8 cellular contexts compared by ENCODE assay signal in the genomic region with DNA sequence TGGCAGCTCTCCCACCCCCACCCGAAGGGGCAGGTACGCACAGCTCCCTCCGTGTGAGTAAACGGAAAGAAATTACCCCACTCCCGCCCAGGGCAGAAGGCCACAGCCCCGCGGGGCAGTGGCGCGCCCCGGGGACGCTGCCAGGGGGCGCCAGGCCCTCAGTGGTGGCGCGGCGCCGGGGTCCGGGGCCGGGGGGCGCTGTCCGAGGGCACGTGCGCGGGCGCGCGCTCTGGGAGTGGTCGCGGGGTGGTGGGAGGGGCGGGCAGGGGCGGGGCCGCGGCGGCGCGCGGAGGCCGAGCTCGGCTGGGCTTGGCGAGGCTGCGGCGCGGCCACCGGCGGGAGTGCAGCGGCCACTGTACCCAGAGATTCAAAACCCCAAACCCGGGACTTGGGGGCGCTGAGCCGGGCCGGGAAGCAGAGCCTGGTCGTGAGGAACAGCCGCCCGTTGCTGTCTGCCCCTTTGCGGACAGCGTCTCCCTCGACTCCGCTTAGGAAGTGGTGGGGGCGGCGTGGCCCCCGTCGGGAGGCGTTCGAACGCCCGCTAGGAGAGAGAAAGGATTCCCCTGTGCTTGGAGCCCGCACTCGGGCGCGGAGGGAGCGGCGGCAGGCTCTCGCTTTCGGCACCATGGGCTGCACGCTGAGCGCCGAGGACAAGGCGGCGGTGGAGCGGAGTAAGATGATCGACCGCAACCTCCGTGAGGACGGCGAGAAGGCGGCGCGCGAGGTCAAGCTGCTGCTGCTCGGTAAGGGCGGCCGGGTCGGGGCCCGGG. TPM values are rescaled to one million over a fixed set of nuclear protein-coding genes. Genes with fewer than 3 reads are reported as not detected.
DNase-seq lines count a peak whose midpoint lies in the region; ATAC-seq and TF ChIP-seq lines count a peak whose summit lies in the region.

GNAI1 (plus strand) TSS at position 296 of the 770 bp plus-strand sequence; CDS start at position 626, 330 bp downstream.

- peak within 1 kb of the TSS; percentile 79; the same call in 1 of the 2 replicates for H3K27ac Mint-ChIP-seq in GM23338
- H3K27ac Mint-ChIP-seq in stimulated activated naive CD8-positive, alpha-beta T cell treated with anti-CD3 and anti-CD28 coated beads, Interleukin-15, amount 100 ng/mL, for 72 hours = peak within 1 kb of the TSS; percentile 51 to 87

- WGBS in mesendoderm (ENCODE audit: extremely low coverage, insufficient coverage, low lambda C conversion rate) = no CpG with 5 or more reads among the region's 92 CpGs

- H3K4me1 Mint-ChIP-seq in GM23338 = peaks cover 33% of the 10 kb centered on the region
- H3K4me1 Mint-ChIP-seq in stimulated activated naive CD8-positive, alpha-beta T cell treated with anti-CD3 and anti-CD28 coated beads, Interleukin-15, amount 100 ng/mL, for 72 hours = peaks cover 39% of the 10 kb centered on the region

- peak within 1 kb of the TSS; percentile 78 for H2BK5ac ChIP-seq in mesendoderm (ENCODE audit: low read length)

- H3K9ac ChIP-seq in mesendoderm (ENCODE audit: low read length) = peak within 1 kb of the TSS; percentile 94

- H3K27me3 Mint-ChIP-seq in GM23338 (ENCODE audit: insufficient read depth, low read depth, poor library complexity) = peaks cover 17% of the 10 kb centered on the region
- peaks cover 22% of the 10 kb centered on the region for H3K27me3 Mint-ChIP-seq in stimulated activated naive CD8-positive, alpha-beta T cell treated with anti-CD3 and anti-CD28 coated beads, Interleukin-15, amount 100 ng/mL, for 72 hours

- no peaks in the 10 kb centered on the region for H3F3A ChIP-seq in GM23338 (replicated peaks; ENCODE audit: low read depth)

- H3K36me3 ChIP-seq in GM23338 (ENCODE audit: insufficient read depth) (no peaks in the 10 kb centered on the region), mesendoderm (ENCODE audit: control insufficient read depth, insufficient read depth, low read length) (no peaks in the 10 kb centered on the region)

- DNase-seq in COLO829 (ENCODE audit: low spot score) (peak; percentile 40), GM23338 (ENCODE audit: low spot score) (peak; percentile 84), NCI-H2081 treated with DMSO at 0.1 percent for 48 hours (lab: John Stamatoyannopoulos, UW) (peak; percentile 31), epithelial cell of prostate (ENCODE audit: low read depth, low spot score) (peak; percentile 70), mesendoderm (peak; percentile 85)
- DNase-seq in activated CD4-positive, alpha-beta T cell treated with anti-CD3 and anti-CD28 coated beads, Interleukin-2, amount 50 U/mL, for 48 hours = peak; percentile 1 to 14
- peak; percentile 50 to 57 for DNase-seq in stimulated activated naive CD8-positive, alpha-beta T cell treated with anti-CD3 and anti-CD28 coated beads, Interleukin-15, amount 100 ng/mL, for 72 hours

- no peak within 1 kb of the TSS for H2AK5ac ChIP-seq in mesendoderm (ENCODE audit: low read length)

- no peaks in the 10 kb centered on the region for H3K9me2 ChIP-seq in GM23338 (ENCODE audit: insufficient read depth)

- peak within 1 kb of the TSS; percentile 96 for H3K56ac ChIP-seq in mesendoderm (ENCODE audit: low read length)

- H3K79me1 ChIP-seq in mesendoderm (ENCODE audit: low read length) = peaks cover 5% of the 10 kb centered on the region

- peak within 1 kb of the TSS; percentile 27 for H4K5ac ChIP-seq in mesendoderm (ENCODE audit: low read length)

- H2AFZ ChIP-seq in GM23338 = peak within 1 kb of the TSS; percentile 90

- peaks cover 26% of the 10 kb centered on the region for H3K27me3 ChIP-seq in GM23338 (ENCODE audit: insufficient read depth)
- no peaks in the 10 kb centered on the region for H3K27me3 ChIP-seq in mesendoderm (ENCODE audit: insufficient read depth, low read length, poor library complexity)

- ATAC-seq in GM23338 = peak; percentile 78
- peak; percentile 61 for ATAC-seq in stimulated activated naive CD8-positive, alpha-beta T cell treated with anti-CD3 and anti-CD28 coated beads, Interleukin-15, amount 100 ng/mL, for 72 hours
- ATAC-seq in HG02852 (IDR thresholded peaks at IDR 0.05; ENCODE audit: unreplicated experiment) = no peak

- no peaks in the 10 kb centered on the region; the same call in 2 of the 3 replicates for H3K36me3 Mint-ChIP-seq in GM23338 (ENCODE audit: low read depth)

- H3K9me3 Mint-ChIP-seq in GM23338 = no peaks in the 10 kb centered on the region; the same call in 2 of the 3 replicates
- no peaks in the 10 kb centered on the region for H3K9me3 Mint-ChIP-seq in stimulated activated naive CD8-positive, alpha-beta T cell treated with anti-CD3 and anti-CD28 coated beads, Interleukin-15, amount 100 ng/mL, for 72 hours

- peak within 1 kb of the TSS; percentile 92 for H3K4me3 Mint-ChIP-seq in GM23338
- peak within 1 kb of the TSS; percentile 82 to 84 for H3K4me3 Mint-ChIP-seq in stimulated activated naive CD8-positive, alpha-beta T cell treated with anti-CD3 and anti-CD28 coated beads, Interleukin-15, amount 100 ng/mL, for 72 hours

- peak within 1 kb of the TSS; percentile 28 for H2BK15ac ChIP-seq in mesendoderm (replicated peaks; ENCODE audit: low read depth)

- H3K23ac ChIP-seq in mesendoderm (ENCODE audit: low read length) = peak within 1 kb of the TSS; percentile 45

- TF ChIP-seq CTCF in GM23338 (conservative IDR thresholded peaks at IDR 0.05; ENCODE audit: low read depth in 2 of 2) = peak; percentile 55 to 69

- H4K8ac ChIP-seq in mesendoderm (ENCODE audit: low read depth, low read length) = no peak within 1 kb of the TSS

- H3K79me2 ChIP-seq in GM23338 (replicated peaks; ENCODE audit: insufficient read depth) = peaks cover 43% of the 10 kb centered on the region
- peaks cover 30% of the 10 kb centered on the region for H3K79me2 ChIP-seq in mesendoderm (ENCODE audit: control insufficient read depth, insufficient read depth, low read length)

- H3K4me1 ChIP-seq in GM23338 (ENCODE audit: insufficient read depth) (peaks cover 32% of the 10 kb centered on the region), mesendoderm (ENCODE audit: control insufficient read depth, low read depth, low read length) (peaks cover 8% of the 10 kb centered on the region)

- peaks cover 4% of the 10 kb centered on the region; the same call in 1 of the 2 replicates for H4K20me1 ChIP-seq in GM23338 (replicated peaks; ENCODE audit: insufficient read depth)

- H3K18ac ChIP-seq in mesendoderm (ENCODE audit: low read length) = peak within 1 kb of the TSS; percentile 99

- H3K4ac ChIP-seq in mesendoderm (ENCODE audit: low read depth, low read length) = peak within 1 kb of the TSS; percentile 84

- H2BK120ac ChIP-seq in mesendoderm (ENCODE audit: low read depth, low read length) = peak within 1 kb of the TSS; percentile 33

- peak within 1 kb of the TSS; percentile 78; the same call in 1 of the 2 replicates for H3K27ac ChIP-seq in GM23338 (ENCODE audit: low read depth)
- peak within 1 kb of the TSS; percentile 93 for H3K27ac ChIP-seq in epithelial cell of prostate
- peak within 1 kb of the TSS; percentile 86 for H3K27ac ChIP-seq in mesendoderm (ENCODE audit: low read depth, low read length)

- H3K4me2 ChIP-seq in GM23338 = peak within 1 kb of the TSS; percentile 89
- peak within 1 kb of the TSS; percentile 21 for H3K4me2 ChIP-seq in mesendoderm (ENCODE audit: low read length)

- peak within 1 kb of the TSS; percentile 77 for H3K4me3 ChIP-seq in GM23338
- H3K4me3 ChIP-seq in mesendoderm (ENCODE audit: low read length) = peak within 1 kb of the TSS; percentile 92

TF ChIP-seq in GM23338, 12 proteins besides CTCF, POLR2A, EP300 and RAD21 (continues in another document):
- TF ChIP-seq POLR2AphosphoS5 (IDR thresholded peaks at IDR 0.05; ENCODE audit: low read depth) (peak; percentile 69), CREB1 (CRISPR knock-in tag; IDR thresholded peaks at IDR 0.05; ENCODE audit: low read depth) (0 out of 2 replicates have a peak, but pooled peaks have one; percentile 13), NANOG (IDR thresholded peaks at IDR 0.05; ENCODE audit: borderline replicate concordance) (no peak), ZNF331 (CRISPR knock-in tag; IDR thresholded peaks at IDR 0.05; ENCODE audit: low read depth) (no peak)

RNA-seq across cellular contexts. Expression of gene GNAI1, which starts in this region (rescaled TPM):
- total RNA-seq in GM23338 (2014; rRNA removed; shearing (Covaris generic)) = 26.8 and 31.3 TPM in 2 replicates
- polyA plus RNA-seq in GM23338 (2016; fragmentation: Nextera tagmentation; extraction: Ambion mirVana) = 35.2 and 36.9 TPM in 2 replicates
- polyA plus RNA-seq in mesendoderm (2013, experiment 1 of 2) = 9.3 TPM
- 9.6 TPM for polyA plus RNA-seq in mesendoderm (2013, experiment 2 of 2)

Comparison
In these comparisons a context has a peak if more than half of its experiments do, and no peak if none do; other contexts are left out.
1. DNase-seq: peak in every context shown above with its lines; median percentile 85 in mesendoderm; 84 in GM23338; 70 in epithelial cell of prostate; 54 in stimulated activated naive CD8-positive, alpha-beta T cell treated with anti-CD3 and anti-CD28 coated beads, Interleukin-15, amount 100 ng/mL, for 72 hours; 40 in COLO829; 31 in NCI-H2081 treated with DMSO at 0.1 percent for 48 hours; 8 in activated CD4-positive, alpha-beta T cell treated with anti-CD3 and anti-CD28 coated beads, Interleukin-2, amount 50 U/mL, for 48 hours.